In the genomic region with DNA sequence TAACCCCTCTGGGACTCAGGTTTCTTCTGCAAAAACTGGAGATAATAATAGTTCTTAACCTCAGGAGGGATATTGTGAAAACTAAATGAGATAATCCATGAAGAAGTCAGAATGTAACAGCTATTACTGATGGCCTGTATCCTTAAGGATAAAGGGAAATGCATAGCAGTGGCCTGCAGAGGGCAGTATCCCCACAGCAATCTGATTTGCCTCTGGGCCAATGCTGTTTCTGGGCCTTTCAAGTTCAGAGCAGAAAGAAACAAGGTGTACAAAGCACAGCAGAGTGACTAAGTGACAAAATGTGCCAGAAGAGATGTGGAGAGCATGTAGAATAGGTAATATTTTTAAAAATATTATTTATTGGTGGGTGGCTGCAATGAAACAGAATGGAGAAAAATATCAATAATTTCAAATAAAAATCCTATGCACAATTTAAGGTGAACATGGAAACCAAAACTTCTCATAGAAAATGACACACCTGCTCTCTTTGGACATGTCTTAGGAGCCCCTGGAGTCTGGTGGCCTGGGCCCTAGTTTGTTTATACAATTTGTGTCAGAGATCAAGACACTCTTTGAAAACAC, we compare ENCODE assay signal across 8 cellular contexts.
DNase-seq lines count a peak whose midpoint lies in the region; ATAC-seq and TF ChIP-seq lines count a peak whose summit lies in the region.

No MANE protein-coding gene starts in this region.

- H3K36me3 ChIP-seq in OCI-LY3 (replicated peaks; ENCODE audit: low read depth, low read length) (no peaks in the 10 kb centered on the region), stomach (no peaks in the 10 kb centered on the region)

- H3K27ac Mint-ChIP-seq in activated T-cell treated with anti-CD3 and anti-CD28 coated beads, Interleukin-2, amount 50 U/mL, for 24 hours = no peak overlapping the region
- H3K27ac Mint-ChIP-seq in nephron = peak overlapping the region in 1 of 3 experiments; percentile 9

- no peak overlapping the region for H2AFZ ChIP-seq in OCI-LY3 (ENCODE audit: low read depth, low read length)

- DNase-seq in activated T-cell treated with anti-CD3 and anti-CD28 coated beads, Interleukin-2, amount 50 U/mL, for 24 hours = peak; percentile 68
- DNase-seq in fibroblast of gingiva (ENCODE audit: low read depth) (peak; percentile 54), stomach (peak; percentile 74)

- no peak for TF ChIP-seq EP300 in Ishikawa (IDR thresholded peaks at IDR 0.05; ENCODE audit: borderline replicate concordance)
- TF ChIP-seq EP300 in stomach (IDR thresholded peaks at IDR 0.05) = no peak

- no peak for ATAC-seq in GM21390 (IDR thresholded peaks at IDR 0.05; ENCODE audit: unreplicated experiment)

- H4K20me1 ChIP-seq in OCI-LY3 (ENCODE audit: insufficient read depth, low read length) = no peaks in the 10 kb centered on the region

- peak; percentile 100 for TF ChIP-seq RAD21 in Ishikawa (IDR thresholded peaks at IDR 0.05; ENCODE audit: low read depth)

- H3K9ac ChIP-seq in OCI-LY3 (ENCODE audit: low read length) = no peak overlapping the region

- peaks cover 9% of the 10 kb centered on the region for H3K4me1 Mint-ChIP-seq in activated T-cell treated with anti-CD3 and anti-CD28 coated beads, Interleukin-2, amount 50 U/mL, for 24 hours (ENCODE audit: low read depth)
- peaks cover 32% of the 10 kb centered on the region for H3K4me1 Mint-ChIP-seq in nephron

- H3K27ac ChIP-seq in OCI-LY3 (ENCODE audit: low read length) = no peak overlapping the region
- H3K27ac ChIP-seq in stomach = no peak overlapping the region

- no peaks in the 10 kb centered on the region for H3K27me3 ChIP-seq in OCI-LY3 (ENCODE audit: low read depth, low read length)
- no peaks in the 10 kb centered on the region for H3K27me3 ChIP-seq in stomach

- H3K79me2 ChIP-seq in OCI-LY3 (ENCODE audit: low read length) = no peaks in the 10 kb centered on the region

- H3K36me3 Mint-ChIP-seq in activated T-cell treated with anti-CD3 and anti-CD28 coated beads, Interleukin-2, amount 50 U/mL, for 24 hours (ENCODE audit: low read depth) = no peaks in the 10 kb centered on the region
- no peaks in the 10 kb centered on the region for H3K36me3 Mint-ChIP-seq in nephron (ENCODE audit: low read depth)

- TF ChIP-seq POLR2A in stomach (IDR thresholded peaks at IDR 0.05) = no peak

- H3K4me3 Mint-ChIP-seq in activated T-cell treated with anti-CD3 and anti-CD28 coated beads, Interleukin-2, amount 50 U/mL, for 24 hours = no peak overlapping the region
- H3K4me3 Mint-ChIP-seq in nephron = no peak overlapping the region

- H3K4me2 ChIP-seq in OCI-LY3 (ENCODE audit: low read length) = no peak overlapping the region

- intact Hi-C loops in stomach (cut with DNase I; ENCODE audit: low total_unique reads) = loop anchor here (5.0 kb wide), 2 partner anchors 732 to 802 kb away; no protein-coding TSS in a partner anchor

- H3K4me3 ChIP-seq in OCI-LY3 (ENCODE audit: low read length) (no peak overlapping the region), stomach (no peak overlapping the region)

- peaks cover 3% of the 10 kb centered on the region for H3K27me3 Mint-ChIP-seq in activated T-cell treated with anti-CD3 and anti-CD28 coated beads, Interleukin-2, amount 50 U/mL, for 24 hours
- no peaks in the 10 kb centered on the region for H3K27me3 Mint-ChIP-seq in nephron (ENCODE audit: low read depth)

- no peaks in the 10 kb centered on the region for H3K9me3 Mint-ChIP-seq in activated T-cell treated with anti-CD3 and anti-CD28 coated beads, Interleukin-2, amount 50 U/mL, for 24 hours
- H3K9me3 Mint-ChIP-seq in nephron = peaks cover 4% of the 10 kb centered on the region

- peaks cover 22% of the 10 kb centered on the region for H3K4me1 ChIP-seq in OCI-LY3 (ENCODE audit: low read length)
- H3K4me1 ChIP-seq in stomach = no peaks in the 10 kb centered on the region

- TF ChIP-seq CTCF in GM12874 (IDR thresholded peaks at IDR 0.05; ENCODE audit: insufficient read depth, low read depth, low read length) = peak; percentile 72
- TF ChIP-seq CTCF in OCI-LY3 (IDR thresholded peaks at IDR 0.05; ENCODE audit: low read depth, low read length) = peak; percentile 94
- peak; percentile 94 to 95 (median 95) for TF ChIP-seq CTCF in nephron (IDR thresholded peaks at IDR 0.05; ENCODE audit: unreplicated experiment in 3 of 3)
- TF ChIP-seq CTCF in stomach (IDR thresholded peaks at IDR 0.05) = peak in 5 of 7 experiments; percentile 76 to 91 (median 89)

- no peaks in the 10 kb centered on the region for H3K9me3 ChIP-seq in OCI-LY3 (ENCODE audit: insufficient read depth, low read length)
- no peaks in the 10 kb centered on the region for H3K9me3 ChIP-seq in stomach

TF ChIP-seq in Ishikawa, 13 proteins besides CTCF, POLR2A, EP300 and RAD21:
- TF ChIP-seq NFIC (IDR thresholded peaks at IDR 0.05) (peak; percentile 25; the same call in 1 of the 2 replicates), TCF12 (IDR thresholded peaks at IDR 0.05; ENCODE audit: low read depth) (no peak), YY1 (IDR thresholded peaks at IDR 0.05; ENCODE audit: low read depth) (no peak), ZBTB7A (IDR thresholded peaks at IDR 0.05; ENCODE audit: low read depth) (no peak), CREB1 (IDR thresholded peaks at IDR 0.05; ENCODE audit: low read depth) (no peak), EGR1 (IDR thresholded peaks at IDR 0.05) (no peak), CEBPB (IDR thresholded peaks at IDR 0.05) (no peak)
- TF ChIP-seq, protein P1, sequence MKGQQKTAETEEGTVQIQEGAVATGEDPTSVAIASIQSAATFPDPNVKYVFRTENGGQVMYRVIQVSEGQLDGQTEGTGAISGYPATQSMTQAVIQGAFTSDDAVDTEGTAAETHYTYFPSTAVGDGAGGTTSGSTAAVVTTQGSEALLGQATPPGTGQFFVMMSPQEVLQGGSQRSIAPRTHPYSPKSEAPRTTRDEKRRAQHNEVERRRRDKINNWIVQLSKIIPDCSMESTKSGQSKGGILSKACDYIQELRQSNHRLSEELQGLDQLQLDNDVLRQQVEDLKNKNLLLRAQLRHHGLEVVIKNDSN (IDR thresholded peaks at IDR 0.05) = no peak
- TF ChIP-seq, protein P2, sequence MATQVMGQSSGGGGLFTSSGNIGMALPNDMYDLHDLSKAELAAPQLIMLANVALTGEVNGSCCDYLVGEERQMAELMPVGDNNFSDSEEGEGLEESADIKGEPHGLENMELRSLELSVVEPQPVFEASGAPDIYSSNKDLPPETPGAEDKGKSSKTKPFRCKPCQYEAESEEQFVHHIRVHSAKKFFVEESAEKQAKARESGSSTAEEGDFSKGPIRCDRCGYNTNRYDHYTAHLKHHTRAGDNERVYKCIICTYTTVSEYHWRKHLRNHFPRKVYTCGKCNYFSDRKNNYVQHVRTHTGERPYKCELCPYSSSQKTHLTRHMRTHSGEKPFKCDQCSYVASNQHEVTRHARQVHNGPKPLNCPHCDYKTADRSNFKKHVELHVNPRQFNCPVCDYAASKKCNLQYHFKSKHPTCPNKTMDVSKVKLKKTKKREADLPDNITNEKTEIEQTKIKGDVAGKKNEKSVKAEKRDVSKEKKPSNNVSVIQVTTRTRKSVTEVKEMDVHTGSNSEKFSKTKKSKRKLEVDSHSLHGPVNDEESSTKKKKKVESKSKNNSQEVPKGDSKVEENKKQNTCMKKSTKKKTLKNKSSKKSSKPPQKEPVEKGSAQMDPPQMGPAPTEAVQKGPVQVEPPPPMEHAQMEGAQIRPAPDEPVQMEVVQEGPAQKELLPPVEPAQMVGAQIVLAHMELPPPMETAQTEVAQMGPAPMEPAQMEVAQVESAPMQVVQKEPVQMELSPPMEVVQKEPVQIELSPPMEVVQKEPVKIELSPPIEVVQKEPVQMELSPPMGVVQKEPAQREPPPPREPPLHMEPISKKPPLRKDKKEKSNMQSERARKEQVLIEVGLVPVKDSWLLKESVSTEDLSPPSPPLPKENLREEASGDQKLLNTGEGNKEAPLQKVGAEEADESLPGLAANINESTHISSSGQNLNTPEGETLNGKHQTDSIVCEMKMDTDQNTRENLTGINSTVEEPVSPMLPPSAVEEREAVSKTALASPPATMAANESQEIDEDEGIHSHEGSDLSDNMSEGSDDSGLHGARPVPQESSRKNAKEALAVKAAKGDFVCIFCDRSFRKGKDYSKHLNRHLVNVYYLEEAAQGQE (IDR thresholded peaks at IDR 0.05; ENCODE audit: low read depth) = no peak
TF ChIP-seq in Ishikawa: peak in this region for 1.
